ENCODE assay signal across 32 cellular contexts in the genomic region with DNA sequence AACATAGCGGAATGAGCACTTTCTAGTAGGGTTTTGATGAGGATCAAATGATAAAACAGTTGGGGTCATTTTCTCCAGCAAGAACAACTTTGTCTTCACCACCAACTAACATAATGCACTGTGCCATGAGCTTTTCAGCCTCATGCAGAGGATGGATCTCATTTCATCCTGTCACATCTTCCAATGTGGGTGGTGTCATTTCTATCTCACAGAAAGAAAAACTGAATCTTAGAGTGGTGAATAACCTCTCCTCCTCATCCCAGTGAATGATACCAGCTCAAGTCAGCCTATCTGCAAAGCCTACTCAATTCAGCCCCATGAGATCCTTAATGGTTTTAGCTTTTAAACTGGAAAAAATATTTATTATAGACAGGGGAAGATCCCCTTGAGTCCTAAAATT.
"Had no signal": no experiment of that assay in that cellular context is flagged by ENCODE, and none has a peak within 500 bp of the region (broad histone marks: within the 10 kb centered on the region; RNA-seq: fewer than 3 reads in every experiment).

No MANE protein-coding gene starts in this region.

- ATAC-seq: body of pancreas, left lung, lower lobe of right lung, natural killer cell, psoas muscle had no signal

- H3K27ac ChIP-seq: adrenal gland, body of pancreas, cardiac muscle cell, colonic mucosa, left lung, lower lobe of right lung, neural progenitor cell, parathyroid adenoma, psoas muscle, right atrium auricular region, SK-N-MC, uterus, VCaP had no signal

- FAIRE-seq: frontal cortex, islet of Langerhans, TTC549 had no signal

- H3K27ac Mint-ChIP-seq: activated T-helper 2 cell treated with anti-CD3 and anti-CD28 coated beads, Interferon-gamma antibody, Interleukin-2, Interleukin-4, amounts not matched to agents 10 μg/mL and 5 μg/mL and 100 μg/mL, durations not matched to agents 14 hours and 24 hours and 36 hours; natural killer cell; neural progenitor cell; T-helper 1 cell treated with Interleukin-12 subunit alpha and Interleukin-12 subunit beta and Interleukin-4 antibody, amounts not matched to agents 30 μg/mL and 1 μg/mL, for 36 hours; type B pancreatic cell had no signal

- H3K9me3 ChIP-seq: adrenal gland, body of pancreas, colonic mucosa, left lung, lower lobe of right lung, psoas muscle, right atrium auricular region, uterus had no signal

- DNase-seq: activated CD4-positive, alpha-beta T cell treated with anti-CD3 and anti-CD28 coated beads, Interleukin-2, amount 50 U/mL, for 1 hour; activated CD8-positive, alpha-beta memory T cell treated with anti-CD3 and anti-CD28 coated beads, Interleukin-2, amount 50 U/mL, for 48 hours; adrenal gland; aorta; body of pancreas; cerebellar nuclear complex; colonic mucosa; effector CD8-positive, alpha-beta T cell; left lung; lower lobe of right lung; mesenchymal stem cell; natural killer cell; occipital lobe; psoas muscle; SIG-M5; stimulated activated naive CD4-positive, alpha-beta T cell treated with Interleukin-2 at 50 U/mL for 16 hours; substantia nigra; T-helper 9 cell; uterus had no signal

- H3K36me3 Mint-ChIP-seq: natural killer cell, neural progenitor cell, type B pancreatic cell had no signal

- H3K4me1 ChIP-seq: adrenal gland, body of pancreas, colonic mucosa, left lung, lower lobe of right lung, neural progenitor cell, parathyroid adenoma, psoas muscle, right atrium auricular region, uterus had no signal

- H3K4me3 Mint-ChIP-seq: natural killer cell; neural progenitor cell; T-helper 1 cell treated with Interleukin-12 subunit alpha and Interleukin-12 subunit beta and Interleukin-4 antibody, amounts not matched to agents 30 μg/mL and 1 μg/mL, for 36 hours; type B pancreatic cell had no signal

- H3K36me3 ChIP-seq: adrenal gland, cardiac muscle cell, colonic mucosa, left lung, lower lobe of right lung, neural progenitor cell, right atrium auricular region, uterus had no signal

- H3K4me3 ChIP-seq: adrenal gland, body of pancreas, cardiac muscle cell, colonic mucosa, left lung, lower lobe of right lung, neural progenitor cell, psoas muscle, right atrium auricular region, SK-N-MC, smooth muscle cell, uterus had no signal

- H3K27me3 ChIP-seq: adrenal gland, body of pancreas, colonic mucosa, left lung, neural progenitor cell, right atrium auricular region, uterus had no signal

- H3K9me3 Mint-ChIP-seq: neural progenitor cell had no signal
